In genomic region chr19:44823373-44823698, GRCh38 we compare ENCODE assay signal across 1 cellular context.
TF ChIP-seq lines count a peak whose summit lies in the region.

No MANE protein-coding gene starts in this region.

TF ChIP-seq in WTC11, 78 proteins besides CTCF, POLR2A, EP300 and RAD21 (continued from another document):
- no peak for TF ChIP-seq PRDM15 (CRISPR knock-in tag; IDR thresholded peaks at IDR 0.05)
- no peak for TF ChIP-seq JUN (CRISPR knock-in tag; IDR thresholded peaks at IDR 0.05)
- TF ChIP-seq ZNF425 (CRISPR knock-in tag; conservative IDR thresholded peaks at IDR 0.05) = no peak
- TF ChIP-seq TEAD1 (CRISPR knock-in tag; IDR thresholded peaks at IDR 0.05) = no peak
- TF ChIP-seq MAX (CRISPR knock-in tag; IDR thresholded peaks at IDR 0.05) = no peak
- no peak for TF ChIP-seq ERG (CRISPR knock-in tag; IDR thresholded peaks at IDR 0.05)
- no peak for TF ChIP-seq FOXK1 (CRISPR knock-in tag; IDR thresholded peaks at IDR 0.05)
- TF ChIP-seq EMX1 (CRISPR knock-in tag; IDR thresholded peaks at IDR 0.05) = no peak
- no peak for TF ChIP-seq AR (CRISPR knock-in tag; IDR thresholded peaks at IDR 0.05)
- no peak for TF ChIP-seq ESRRA (CRISPR knock-in tag; IDR thresholded peaks at IDR 0.05; ENCODE audit: borderline replicate concordance)
